In the genomic region with DNA sequence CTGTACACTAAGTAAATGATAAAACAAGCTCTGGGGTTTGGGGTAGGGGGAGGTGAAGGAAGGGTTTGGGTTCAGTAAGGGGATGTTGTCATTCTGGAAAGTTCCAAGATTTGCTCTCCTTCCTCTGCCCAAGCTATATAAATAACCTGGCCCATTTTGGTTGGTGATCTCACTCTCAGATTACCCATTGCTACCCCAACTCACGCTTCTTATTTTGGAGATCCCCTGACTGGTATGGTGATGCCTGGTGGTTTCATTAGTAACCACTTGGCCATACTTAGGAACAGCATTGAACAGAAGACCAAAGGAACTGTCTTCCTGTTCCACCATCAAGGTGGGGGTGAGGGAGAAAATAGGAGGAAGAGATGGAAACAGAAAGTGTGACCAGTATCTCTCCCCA, we compare ENCODE assay signal across 22 cellular contexts.
"Had no signal": no experiment of that assay in that cellular context is flagged by ENCODE, and none has a peak within 500 bp of the region (broad histone marks: within the 10 kb centered on the region; RNA-seq: fewer than 3 reads in every experiment).

No MANE protein-coding gene starts in this region.

- H3K27me3 ChIP-seq: colonic mucosa, esophagus muscularis mucosa, foreskin keratinocyte, heart right ventricle, hepatocyte, left lung had no signal

- H3K4me1 Mint-ChIP-seq: immature natural killer cell; naive thymus-derived CD4-positive, alpha-beta T cell had no signal

- H3K4me3 Mint-ChIP-seq: dendritic cell treated with granulocyte-macrophage colony-stimulating factor and Interleukin-4, amounts not matched to agents 40 ng/mL and 50 ng/mL, for 4 days; effector memory CD8-positive, alpha-beta T cell; immature natural killer cell; mesothelial cell of epicardium; naive thymus-derived CD4-positive, alpha-beta T cell had no signal

- H3K4me1 ChIP-seq: colonic mucosa, esophagus muscularis mucosa, foreskin keratinocyte, gastroesophageal sphincter, heart right ventricle, left lung, lower lobe of right lung had no signal

- H3K79me2 ChIP-seq: hepatocyte had no signal

- DNase-seq: colonic mucosa; cortex of kidney; effector CD8-positive, alpha-beta T cell; effector memory CD8-positive, alpha-beta T cell; foreskin keratinocyte; heart right ventricle; hypothalamus; immature natural killer cell; islet precursor cell; kidney; kidney glomerular epithelial cell; left lung; left ventricle myocardium superior; lower lobe of right lung; mesenchymal stem cell; mucosa of descending colon; naive thymus-derived CD4-positive, alpha-beta T cell had no signal

- H3K36me3 ChIP-seq: colonic mucosa, esophagus muscularis mucosa, gastroesophageal sphincter, heart right ventricle, left lung, lower lobe of right lung had no signal

- H3K4me2 ChIP-seq: hepatocyte had no signal

- H3K27ac Mint-ChIP-seq: dendritic cell treated with granulocyte-macrophage colony-stimulating factor and Interleukin-4, amounts not matched to agents 40 ng/mL and 50 ng/mL, for 4 days; effector memory CD8-positive, alpha-beta T cell; immature natural killer cell; mesothelial cell of epicardium; naive thymus-derived CD4-positive, alpha-beta T cell had no signal

- H3K9me3 Mint-ChIP-seq: dendritic cell treated with granulocyte-macrophage colony-stimulating factor and Interleukin-4, amounts not matched to agents 40 ng/mL and 50 ng/mL, for 4 days had no signal

- H3K27ac ChIP-seq: colonic mucosa, esophagus muscularis mucosa, foreskin keratinocyte, gastroesophageal sphincter, heart right ventricle, hepatocyte, left lung, lower lobe of right lung had no signal

- H3K27me3 Mint-ChIP-seq: dendritic cell treated with granulocyte-macrophage colony-stimulating factor and Interleukin-4, amounts not matched to agents 40 ng/mL and 50 ng/mL, for 4 days; effector memory CD8-positive, alpha-beta T cell; naive thymus-derived CD4-positive, alpha-beta T cell had no signal

- ATAC-seq: effector memory CD8-positive, alpha-beta T cell; foreskin keratinocyte; gastroesophageal sphincter; heart right ventricle; left lung; left ventricle myocardium superior; lower lobe of right lung; mucosa of descending colon; naive thymus-derived CD4-positive, alpha-beta T cell had no signal

- H3K4me3 ChIP-seq: colonic mucosa, esophagus muscularis mucosa, gastroesophageal sphincter, heart right ventricle, hepatocyte, left lung, lower lobe of right lung, mucosa of descending colon had no signal

- H3K36me3 Mint-ChIP-seq: immature natural killer cell; naive thymus-derived CD4-positive, alpha-beta T cell had no signal

- H2AFZ ChIP-seq: hepatocyte had no signal

- H3K9me3 ChIP-seq: colonic mucosa, left lung, lower lobe of right lung, mucosa of descending colon had no signal
